In the genomic region with DNA sequence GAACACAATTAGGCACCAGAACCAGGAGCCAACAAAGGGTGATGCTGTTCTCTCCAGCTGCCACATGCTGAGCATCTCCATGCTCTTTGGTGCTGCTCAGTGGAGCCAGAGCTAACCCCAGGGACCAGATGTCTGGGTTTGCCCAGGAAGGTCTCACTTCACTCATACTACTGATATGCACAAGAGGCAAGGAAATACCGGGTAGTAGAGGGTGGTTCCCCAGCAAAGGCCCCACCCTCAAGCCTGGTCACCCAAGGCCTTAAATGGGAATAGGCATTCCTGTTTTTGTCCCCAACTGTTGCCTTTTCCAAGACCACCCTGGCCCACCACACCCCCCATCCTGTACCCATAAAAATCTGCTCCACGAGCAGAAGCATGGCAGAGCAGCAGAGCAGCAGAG, we compare ENCODE assay signal across 14 cellular contexts.
DNase-seq lines count a peak whose midpoint lies in the region; ATAC-seq and TF ChIP-seq lines count a peak whose summit lies in the region.
"Had no signal": no experiment of that assay in that cellular context is flagged by ENCODE, and none has a peak within 500 bp of the region (broad histone marks: within the 10 kb centered on the region; RNA-seq: fewer than 3 reads in every experiment).

No MANE protein-coding gene starts in this region.

- H3K4me3 ChIP-seq in GM12865 (ENCODE audit: low read depth, low read length), result no peak overlapping the region
- H3K4me3 ChIP-seq: lung, tibial artery had no signal

- POLR2A ChIA-PET in activated naive CD8-positive, alpha-beta T cell treated with anti-CD3 and anti-CD28 coated beads, Interleukin-2, amount 10 ng/mL, durations not matched to agents 7 days and 5 days (lab: Charles Lee), result no interaction called here

- H3K9me3 Mint-ChIP-seq in activated naive CD8-positive, alpha-beta T cell treated with anti-CD3 and anti-CD28 coated beads, Interleukin-2, amount 10 ng/mL, durations not matched to agents 7 days and 5 days, result peaks cover 3% of the 10 kb centered on the region
- H3K9me3 Mint-ChIP-seq: CD14-positive monocyte had no signal

- DNase-seq in GM12865 (ENCODE audit: low read depth) (peak; percentile 74), medulla oblongata (ENCODE audit: extremely low spot score) (no peak)
- no peak for DNase-seq in activated naive CD8-positive, alpha-beta T cell treated with anti-CD3 and anti-CD28 coated beads, Interleukin-2, amount 10 ng/mL, durations not matched to agents 7 days and 5 days
- no peak for DNase-seq in stimulated activated naive CD4-positive, alpha-beta T cell treated with Interleukin-2 at 50 U/mL for 16 hours (lab: John Stamatoyannopoulos, UW)
- DNase-seq in stimulated activated CD4-positive, alpha-beta T cell treated with anti-CD3 and anti-CD28 coated beads, Interleukin-4, amount 100 ng/mL, for 4 hours, result no peak
- DNase-seq: activated CD4-positive, CD25-positive, alpha-beta regulatory T cell treated with anti-CD3 and anti-CD28 coated beads, Interleukin-2, amount 50 U/mL, for 72 hours; tibial artery had no signal

- peaks cover 38% of the 10 kb centered on the region for H3K4me1 Mint-ChIP-seq in activated naive CD8-positive, alpha-beta T cell treated with anti-CD3 and anti-CD28 coated beads, Interleukin-2, amount 10 ng/mL, durations not matched to agents 7 days and 5 days

- ATAC-seq in GM18909 (IDR thresholded peaks at IDR 0.05; ENCODE audit: poor library complexity, unreplicated experiment) (peak; percentile 63), HG02870 (IDR thresholded peaks at IDR 0.05; ENCODE audit: unreplicated experiment) (peak; percentile 57), HG02678 (IDR thresholded peaks at IDR 0.05; ENCODE audit: unreplicated experiment) (no peak)
- ATAC-seq in activated naive CD8-positive, alpha-beta T cell treated with anti-CD3 and anti-CD28 coated beads, Interleukin-2, amount 10 ng/mL, durations not matched to agents 7 days and 5 days (ENCODE audit: low read depth), result no peak
- ATAC-seq: HCT116 had no signal

- no peaks in the 10 kb centered on the region for H3K27me3 Mint-ChIP-seq in activated naive CD8-positive, alpha-beta T cell treated with anti-CD3 and anti-CD28 coated beads, Interleukin-2, amount 10 ng/mL, durations not matched to agents 7 days and 5 days
- H3K27me3 Mint-ChIP-seq: activated naive CD8-positive, alpha-beta T cell had no signal

- H3K27ac Mint-ChIP-seq in activated naive CD8-positive, alpha-beta T cell treated with anti-CD3 and anti-CD28 coated beads, Interleukin-2, amount 10 ng/mL, durations not matched to agents 7 days and 5 days, result peak overlapping the region; percentile 44
- H3K27ac Mint-ChIP-seq: activated naive CD8-positive, alpha-beta T cell had no signal

- no peak overlapping the region for H3K4me3 Mint-ChIP-seq in activated naive CD8-positive, alpha-beta T cell treated with anti-CD3 and anti-CD28 coated beads, Interleukin-2, amount 10 ng/mL, durations not matched to agents 7 days and 5 days
- H3K4me3 Mint-ChIP-seq: activated naive CD8-positive, alpha-beta T cell; CD14-positive monocyte had no signal

- TF ChIP-seq CTCF in GM12865 (IDR thresholded peaks at IDR 0.05; ENCODE audit: insufficient read depth, low read depth, low read length, missing control alignments), result no peak

- H3K36me3 Mint-ChIP-seq in activated naive CD8-positive, alpha-beta T cell treated with anti-CD3 and anti-CD28 coated beads, Interleukin-2, amount 10 ng/mL, durations not matched to agents 7 days and 5 days, result peaks cover 38% of the 10 kb centered on the region

Comparison
In these comparisons a context has a peak if more than half of its experiments do, and no peak if none do; other contexts are left out.
1. ATAC-seq: peak in GM18909 (single experiment) and HG02870 (single experiment); none in activated naive CD8-positive, alpha-beta T cell treated with anti-CD3 and anti-CD28 coated beads, Interleukin-2, amount 10 ng/mL, durations not matched to agents 7 days and 5 days (single experiment) and HG02678 (single experiment).